In genomic region chr6:83838727-83839126, GRCh38 we compare ENCODE assay signal across 22 cellular contexts. TPM values are rescaled to one million over a fixed set of nuclear protein-coding genes. Genes with fewer than 3 reads are reported as not detected.
"Had no signal": no experiment of that assay in that cellular context is flagged by ENCODE, and none has a peak within 500 bp of the region (broad histone marks: within the 10 kb centered on the region; RNA-seq: fewer than 3 reads in every experiment).

No MANE protein-coding gene starts in this region.

- H3K4me1 Mint-ChIP-seq: activated CD4-positive, alpha-beta T cell treated with anti-CD3 and anti-CD28 coated beads, Interleukin-2, amount 10 ng/mL, durations not matched to agents 7 days and 5 days; activated naive CD8-positive, alpha-beta T cell treated with anti-CD3 and anti-CD28 coated beads, Interleukin-2, amount 10 ng/mL, durations not matched to agents 7 days and 5 days; endodermal cell; naive thymus-derived CD8-positive, alpha-beta T cell; stimulated activated effector memory CD8-positive, alpha-beta T cell treated with anti-CD3 and anti-CD28 coated beads, Interleukin-12 subunit alpha, Interleukin-12 subunit beta, amount 100 ng/mL, for 72 hours had no signal

- H3K4me2 ChIP-seq: hepatocyte had no signal

- H3K27ac Mint-ChIP-seq: activated CD4-positive, alpha-beta T cell treated with anti-CD3 and anti-CD28 coated beads, Interleukin-2, amount 10 ng/mL, durations not matched to agents 7 days and 5 days; activated naive CD8-positive, alpha-beta T cell treated with anti-CD3 and anti-CD28 coated beads, Interleukin-2, amount 10 ng/mL, durations not matched to agents 7 days and 5 days; activated T-helper 1 cell treated with anti-CD3 and anti-CD28 coated beads, Interleukin-12 subunit alpha, Interleukin-12 subunit beta, Interleukin-2, Interleukin-4 antibody, amounts not matched to agents 30 ng/mL and 10 ng/mL and 1 ng/mL, durations not matched to agents 14 hours and 24 hours and 36 hours; endodermal cell; naive thymus-derived CD8-positive, alpha-beta T cell; stimulated activated effector memory CD8-positive, alpha-beta T cell treated with anti-CD3 and anti-CD28 coated beads, Interleukin-12 subunit alpha, Interleukin-12 subunit beta, amount 100 ng/mL, for 72 hours had no signal

- H3K4me3 ChIP-seq: hepatocyte, left lung, mucosa of descending colon, tibial artery had no signal

- H3K27me3 ChIP-seq: hepatocyte, left lung, tibial artery had no signal

- H3K79me2 ChIP-seq: hepatocyte, parathyroid adenoma had no signal

- H3K9ac ChIP-seq: parathyroid adenoma had no signal

- H3K4me1 ChIP-seq: left lung, parathyroid adenoma, tibial artery had no signal

- H2AFZ ChIP-seq: hepatocyte, parathyroid adenoma had no signal

- FAIRE-seq: kidney, TTC549, urothelium cell line had no signal

- ATAC-seq: esophagus mucosa; left lung; mucosa of descending colon; naive thymus-derived CD8-positive, alpha-beta T cell had no signal

- H3K36me3 Mint-ChIP-seq: activated naive CD8-positive, alpha-beta T cell treated with anti-CD3 and anti-CD28 coated beads, Interleukin-2, amount 10 ng/mL, durations not matched to agents 7 days and 5 days; stimulated activated effector memory CD8-positive, alpha-beta T cell treated with anti-CD3 and anti-CD28 coated beads, Interleukin-12 subunit alpha, Interleukin-12 subunit beta, amount 100 ng/mL, for 72 hours had no signal

- H3K4me3 Mint-ChIP-seq: activated CD4-positive, alpha-beta T cell treated with anti-CD3 and anti-CD28 coated beads, Interleukin-2, amount 10 ng/mL, durations not matched to agents 7 days and 5 days; activated naive CD8-positive, alpha-beta T cell treated with anti-CD3 and anti-CD28 coated beads, Interleukin-2, amount 10 ng/mL, durations not matched to agents 7 days and 5 days; activated T-helper 1 cell treated with anti-CD3 and anti-CD28 coated beads, Interleukin-12 subunit alpha, Interleukin-12 subunit beta, Interleukin-2, Interleukin-4 antibody, amounts not matched to agents 30 ng/mL and 10 ng/mL and 1 ng/mL, durations not matched to agents 14 hours and 24 hours and 36 hours; endodermal cell; naive thymus-derived CD8-positive, alpha-beta T cell; stimulated activated effector memory CD8-positive, alpha-beta T cell treated with anti-CD3 and anti-CD28 coated beads, Interleukin-12 subunit alpha, Interleukin-12 subunit beta, amount 100 ng/mL, for 72 hours had no signal

- H3K27ac ChIP-seq: hepatocyte, left lung, parathyroid adenoma, tibial artery had no signal

- H3K9me3 ChIP-seq: mucosa of descending colon had no signal

- H3K36me3 ChIP-seq: left lung, tibial artery had no signal

- H3K9me3 Mint-ChIP-seq: activated CD4-positive, alpha-beta T cell treated with anti-CD3 and anti-CD28 coated beads, Interleukin-2, amount 10 ng/mL, durations not matched to agents 7 days and 5 days; activated naive CD8-positive, alpha-beta T cell treated with anti-CD3 and anti-CD28 coated beads, Interleukin-2, amount 10 ng/mL, durations not matched to agents 7 days and 5 days; activated T-helper 1 cell treated with anti-CD3 and anti-CD28 coated beads, Interleukin-12 subunit alpha, Interleukin-12 subunit beta, Interleukin-2, Interleukin-4 antibody, amounts not matched to agents 30 ng/mL and 10 ng/mL and 1 ng/mL, durations not matched to agents 14 hours and 24 hours and 36 hours had no signal

- DNase-seq: activated CD4-positive, alpha-beta T cell treated with anti-CD3 and anti-CD28 coated beads, Interleukin-2, amount 10 ng/mL, durations not matched to agents 7 days and 5 days; activated naive CD4-positive, alpha-beta T cell; activated naive CD8-positive, alpha-beta T cell treated with anti-CD3 and anti-CD28 coated beads, Interleukin-2, amount 10 ng/mL, durations not matched to agents 7 days and 5 days; dermis blood vessel endothelial cell; endodermal cell; kidney; left lung; mucosa of descending colon; naive thymus-derived CD8-positive, alpha-beta T cell; stimulated activated CD4-positive, alpha-beta T cell treated with anti-CD3 and anti-CD28 coated beads, Interleukin-12 subunit alpha, Interleukin-12 subunit beta, amount 100 ng/mL, for 4 hours; tibial artery had no signal

RNA-seq across cellular contexts. Expression of gene RIPPLY2, which starts 14.4 kb away (rescaled TPM):
- total RNA-seq: activated CD4-positive, alpha-beta T cell treated with anti-CD3 and anti-CD28 coated beads, Interleukin-2, amount 10 ng/mL, durations not matched to agents 7 days and 5 days; activated CD8-positive, alpha-beta memory T cell treated with anti-CD3 and anti-CD28 coated beads for 36 hours; activated naive CD8-positive, alpha-beta T cell treated with anti-CD3 and anti-CD28 coated beads, Interleukin-2, amount 10 ng/mL, durations not matched to agents 7 days and 5 days; activated T-helper 1 cell treated with anti-CD3 and anti-CD28 coated beads, Interleukin-12 subunit alpha, Interleukin-12 subunit beta, Interleukin-2, Interleukin-4 antibody, amounts not matched to agents 30 ng/mL and 10 ng/mL and 1 ng/mL, durations not matched to agents 14 hours and 24 hours and 36 hours; chondrocyte; dermis blood vessel endothelial cell; esophagus mucosa; glomerular endothelial cell; hepatocyte; left lung; naive thymus-derived CD8-positive, alpha-beta T cell; T-helper 2 cell treated with Interferon-gamma antibody and Interleukin-4, amounts not matched to agents 100 ng/mL and 5 ng/mL, for 36 hours had no signal
- polyA plus RNA-seq: hepatocyte; naive thymus-derived CD8-positive, alpha-beta T cell had no signal
